In genomic region chr2:178417916-178418315, GRCh38 we compare ENCODE assay signal across 25 cellular contexts. TPM values are rescaled to one million over a fixed set of nuclear protein-coding genes. Genes with fewer than 3 reads are reported as not detected.
"Had no signal": no experiment of that assay in that cellular context is flagged by ENCODE, and none has a peak within 500 bp of the region (broad histone marks: within the 10 kb centered on the region; RNA-seq: fewer than 3 reads in every experiment).

No MANE protein-coding gene starts in this region.

- H3K4me1 ChIP-seq: SJCRH30 had no signal

- ATAC-seq: activated CD8-positive, alpha-beta T cell treated with anti-CD3 and anti-CD28 coated beads, Interleukin-2, amount 10 ng/mL, durations not matched to agents 7 days and 5 days; Right ventricle myocardium inferior; SK-N-SH treated with all-trans-retinoic acid at 6 μM for 48 hours; WTC11 had no signal

- H3K27ac Mint-ChIP-seq: activated CD8-positive, alpha-beta T cell treated with anti-CD3 and anti-CD28 coated beads, Interleukin-2, amount 10 ng/mL, durations not matched to agents 7 days and 5 days; activated naive CD4-positive, alpha-beta T cell treated with anti-CD3 and anti-CD28 coated beads, Interleukin-2, amount 50 U/mL, for 24 hours; WTC11 had no signal

- H3K27me3 ChIP-seq: cardiac muscle cell, SJCRH30 had no signal

- H3K27ac ChIP-seq: cardiac muscle cell, SJCRH30 had no signal

- H3K36me3 ChIP-seq: cardiac muscle cell, SJCRH30 had no signal

- H3K27me3 Mint-ChIP-seq: activated naive CD4-positive, alpha-beta T cell treated with anti-CD3 and anti-CD28 coated beads, Interleukin-2, amount 50 U/mL, for 24 hours had no signal

- H3K4me3 ChIP-seq: cardiac muscle cell, SJCRH30 had no signal

- H3K9me3 ChIP-seq: SJCRH30 had no signal

- H3K36me3 Mint-ChIP-seq: activated naive CD4-positive, alpha-beta T cell treated with anti-CD3 and anti-CD28 coated beads, Interleukin-2, amount 50 U/mL, for 24 hours; WTC11 had no signal

- H3K9me3 Mint-ChIP-seq: activated naive CD4-positive, alpha-beta T cell treated with anti-CD3 and anti-CD28 coated beads, Interleukin-2, amount 50 U/mL, for 24 hours; WTC11 had no signal

- H3K4me3 Mint-ChIP-seq: activated CD8-positive, alpha-beta T cell treated with anti-CD3 and anti-CD28 coated beads, Interleukin-2, amount 10 ng/mL, durations not matched to agents 7 days and 5 days; activated naive CD4-positive, alpha-beta T cell treated with anti-CD3 and anti-CD28 coated beads, Interleukin-2, amount 50 U/mL, for 24 hours; WTC11 had no signal

- DNase-seq: activated CD4-positive, alpha-beta T cell treated with anti-CD3 and anti-CD28 coated beads for 48 hours; activated CD4-positive, alpha-beta T cell treated with anti-CD3 and anti-CD28 coated beads, Interleukin-2, amount 50 U/mL, for 4 hours; activated CD4-positive, CD25-positive, alpha-beta regulatory T cell treated with anti-CD3 and anti-CD28 coated beads, Interleukin-2, amount 50 U/mL, for 72 hours; activated CD8-positive, alpha-beta memory T cell treated with anti-CD3 and anti-CD28 coated beads, Interleukin-2, amount 50 U/mL, for 48 hours; activated CD8-positive, alpha-beta T cell treated with anti-CD3 and anti-CD28 coated beads, Interleukin-2, amount 10 ng/mL, durations not matched to agents 7 days and 5 days; activated T-cell treated with anti-CD3 and anti-CD28 coated beads, Interleukin-2, amount 50 U/mL, for 1 hour; aorta; Kasumi-1; KBM-7; NCI-H1092; NCI-H1417; NCI-H1930; NCI-H2171; NCI-H2227 treated with DMSO at 0.1 percent for 48 hours; NCI-H526; NCI-H774; SJCRH30; SW 1271 had no signal

RNA-seq across cellular contexts. Expression of gene PJVK, which starts 33.3 kb away (rescaled TPM):
- total RNA-seq: M059J, RPMI7951 had no signal
